14 cellular contexts compared by ENCODE assay signal in genomic region chr17:29357821-29358232, GRCh38.
DNase-seq lines count a peak whose midpoint lies in the region; ATAC-seq and TF ChIP-seq lines count a peak whose summit lies in the region.
"Had no signal": no experiment of that assay in that cellular context is flagged by ENCODE, and none has a peak within 500 bp of the region (broad histone marks: within the 10 kb centered on the region; RNA-seq: fewer than 3 reads in every experiment).

No MANE protein-coding gene starts in this region.

- no peaks in the 10 kb centered on the region for H3K27me3 ChIP-seq in MM.1S (replicated peaks; ENCODE audit: insufficient read depth, low read length)
- H3K27me3 ChIP-seq: neural progenitor cell, testis had no signal

- no peak overlapping the region for H3K27ac ChIP-seq in MM.1S (ENCODE audit: low read length)
- H3K27ac ChIP-seq: C4-2B, neural progenitor cell, testis had no signal

- H3K9me3 Mint-ChIP-seq in stimulated activated naive CD8-positive, alpha-beta T cell treated with anti-CD3 and anti-CD28 coated beads, Interleukin-15, amount 100 ng/mL, for 72 hours, result no peaks in the 10 kb centered on the region
- H3K9me3 Mint-ChIP-seq: memory B cell, neural progenitor cell had no signal

- peaks cover 11% of the 10 kb centered on the region for H3K4me1 Mint-ChIP-seq in stimulated activated naive CD8-positive, alpha-beta T cell treated with anti-CD3 and anti-CD28 coated beads, Interleukin-15, amount 100 ng/mL, for 72 hours
- H3K4me1 Mint-ChIP-seq: neural progenitor cell had no signal

- H3K9me2 ChIP-seq in MM.1S (replicated peaks; ENCODE audit: insufficient read depth, low read length), result no peaks in the 10 kb centered on the region

- no peak overlapping the region for H3K27ac Mint-ChIP-seq in stimulated activated naive CD8-positive, alpha-beta T cell treated with anti-CD3 and anti-CD28 coated beads, Interleukin-15, amount 100 ng/mL, for 72 hours
- H3K27ac Mint-ChIP-seq: memory B cell, neural progenitor cell had no signal

- TF ChIP-seq POLR2A in NB4 (IDR thresholded peaks at IDR 0.05; ENCODE audit: extremely low read depth, insufficient read length), result no peak

- no peaks in the 10 kb centered on the region for H4K20me1 ChIP-seq in MM.1S (ENCODE audit: insufficient read depth, low read length)

- H3K27me3 Mint-ChIP-seq in stimulated activated naive CD8-positive, alpha-beta T cell treated with anti-CD3 and anti-CD28 coated beads, Interleukin-15, amount 100 ng/mL, for 72 hours, result no peaks in the 10 kb centered on the region
- H3K27me3 Mint-ChIP-seq: memory B cell had no signal

- no peak overlapping the region for H3K4me2 ChIP-seq in MM.1S (ENCODE audit: low read depth, low read length)
- H3K4me2 ChIP-seq: neural progenitor cell had no signal

- TF ChIP-seq CTCF in NB4 (IDR thresholded peaks at IDR 0.05; ENCODE audit: low read depth, low read length) (no peak), choroid plexus epithelial cell (conservative IDR thresholded peaks at IDR 0.05; ENCODE audit: low read depth, low read length) (no peak), MM.1S (IDR thresholded peaks at IDR 0.05; ENCODE audit: low read length) (no peak)

- no peak overlapping the region for H2AFZ ChIP-seq in MM.1S (ENCODE audit: low read length)
- H2AFZ ChIP-seq: neural progenitor cell had no signal

- DNase-seq in stimulated activated naive CD8-positive, alpha-beta T cell treated with anti-CD3 and anti-CD28 coated beads, Interleukin-15, Interleukin-2, amounts not matched to agents 100 U/mL and 50 U/mL, for 24 hours, result no peak
- DNase-seq in stimulated activated naive CD8-positive, alpha-beta T cell treated with anti-CD3 and anti-CD28 coated beads, Interleukin-15, amount 100 ng/mL, for 72 hours, result no peak
- peak; percentile 34 for DNase-seq in NB4 (ENCODE audit: low read depth)
- DNase-seq in choroid plexus epithelial cell (ENCODE audit: low read depth), result peak; percentile 55
- DNase-seq in ecto neural progenitor cell (ENCODE audit: low spot score), result no peak
- DNase-seq in MM.1S, result no peak
- DNase-seq in NCI-H1048 (lab: John Stamatoyannopoulos, UW), result no peak
- DNase-seq: activated CD4-positive, alpha-beta T cell treated with anti-CD3 and anti-CD28 coated beads for 1 hour; NCI-H2029; NCI-H526; testis had no signal

- ATAC-seq in stimulated activated naive CD8-positive, alpha-beta T cell treated with anti-CD3 and anti-CD28 coated beads, Interleukin-15, Interleukin-2, amounts not matched to agents 100 U/mL and 50 U/mL, for 24 hours, result peak; percentile 40
- no peak for ATAC-seq in stimulated activated naive CD8-positive, alpha-beta T cell treated with anti-CD3 and anti-CD28 coated beads, Interleukin-15, amount 100 ng/mL, for 72 hours

- H3K4me1 ChIP-seq in MM.1S (ENCODE audit: low read length), result no peaks in the 10 kb centered on the region
- H3K4me1 ChIP-seq: neural progenitor cell, testis had no signal

- no peak overlapping the region for H3K9ac ChIP-seq in MM.1S (ENCODE audit: low read length)
- H3K9ac ChIP-seq: neural progenitor cell had no signal

- H3F3A ChIP-seq in MM.1S (ENCODE audit: insufficient read depth, low read length), result no peaks in the 10 kb centered on the region

- H3K79me2 ChIP-seq in MM.1S (ENCODE audit: low read length), result no peaks in the 10 kb centered on the region

- no peak overlapping the region for H3K4me3 ChIP-seq in NB4 (ENCODE audit: low read depth, low read length)
- H3K4me3 ChIP-seq in choroid plexus epithelial cell (ENCODE audit: low read depth, low read length), result no peak overlapping the region
- no peak overlapping the region for H3K4me3 ChIP-seq in MM.1S (ENCODE audit: low read length)
- H3K4me3 ChIP-seq: neural progenitor cell, testis had no signal

- H3K4me3 Mint-ChIP-seq in stimulated activated naive CD8-positive, alpha-beta T cell treated with anti-CD3 and anti-CD28 coated beads, Interleukin-15, amount 100 ng/mL, for 72 hours, result no peak overlapping the region
- H3K4me3 Mint-ChIP-seq: memory B cell, neural progenitor cell had no signal

- H3K9me3 ChIP-seq in MM.1S (replicated peaks; ENCODE audit: insufficient read depth, low read length), result no peaks in the 10 kb centered on the region; the same call in 1 of the 2 replicates
- H3K9me3 ChIP-seq: testis had no signal

- no peaks in the 10 kb centered on the region for H3K36me3 ChIP-seq in MM.1S (replicated peaks; ENCODE audit: insufficient read depth, low read length)
- H3K36me3 ChIP-seq: neural progenitor cell had no signal

Comparison
In these comparisons a context has a peak if more than half of its experiments do, and no peak if none do; other contexts are left out.
1. DNase-seq: peak in NB4 (single experiment) and choroid plexus epithelial cell (single experiment); none in stimulated activated naive CD8-positive, alpha-beta T cell treated with anti-CD3 and anti-CD28 coated beads, Interleukin-15, Interleukin-2, amounts not matched to agents 100 U/mL and 50 U/mL, for 24 hours (single experiment), stimulated activated naive CD8-positive, alpha-beta T cell treated with anti-CD3 and anti-CD28 coated beads, Interleukin-15, amount 100 ng/mL, for 72 hours (0 of 2), ecto neural progenitor cell (single experiment), MM.1S (single experiment) and NCI-H1048 (single experiment).